8 cellular contexts compared by ENCODE assay signal in genomic region chr19:54231077-54231931, GRCh38. TPM values are rescaled to one million over a fixed set of nuclear protein-coding genes. Genes with fewer than 3 reads are reported as not detected.
DNase-seq lines count a peak whose midpoint lies in the region; ATAC-seq and TF ChIP-seq lines count a peak whose summit lies in the region.

No MANE protein-coding gene starts in this region.

- WGBS in right cardiac atrium = 16% methylated on average over 21 of the region's 21 CpGs

- H3K9me3 ChIP-seq in right cardiac atrium (ENCODE audit: control insufficient read depth, low read length) = no peaks in the 10 kb centered on the region

- intact Hi-C loops in right cardiac atrium (cut with DNase I) = loop anchor here in 3 of 4 donors (5.0 to 10.0 kb wide), 3 partner anchors 59 to 67 kb away; partner anchors contain the start of gene TMC4 (in 1 of the 3)

- no peak overlapping the region for H3K27ac ChIP-seq in right cardiac atrium (ENCODE audit: low read length)

- H3K9me3 Mint-ChIP-seq in T-helper 2 cell treated with Interferon-gamma antibody and Interleukin-4, amounts not matched to agents 5 μg/mL and 100 μg/mL, for 36 hours = peaks cover 3% of the 10 kb centered on the region

- peaks cover 3% of the 10 kb centered on the region for H3K4me1 Mint-ChIP-seq in T-helper 2 cell treated with Interferon-gamma antibody and Interleukin-4, amounts not matched to agents 5 μg/mL and 100 μg/mL, for 36 hours (ENCODE audit: low read depth)

- H3K27me3 Mint-ChIP-seq in T-helper 2 cell treated with Interferon-gamma antibody and Interleukin-4, amounts not matched to agents 5 μg/mL and 100 μg/mL, for 36 hours (ENCODE audit: low read depth) = peaks cover 33% of the 10 kb centered on the region

- H3K4me3 ChIP-seq in right cardiac atrium (ENCODE audit: low read length) = no peak overlapping the region
- no peak overlapping the region for H3K4me3 ChIP-seq in retinal pigment epithelial cell (ENCODE audit: low read length)

- H3K27me3 ChIP-seq in right cardiac atrium (ENCODE audit: control insufficient read depth, insufficient read depth) = no peaks in the 10 kb centered on the region

- H3K36me3 Mint-ChIP-seq in T-helper 2 cell treated with Interferon-gamma antibody and Interleukin-4, amounts not matched to agents 5 μg/mL and 100 μg/mL, for 36 hours (ENCODE audit: low read depth) = no peaks in the 10 kb centered on the region

- ATAC-seq in GM19452 (IDR thresholded peaks at IDR 0.05; ENCODE audit: unreplicated experiment) = peak; percentile 56
- ATAC-seq in right cardiac atrium = peak; percentile 89 to 94
- no peak for ATAC-seq in HG02588 (IDR thresholded peaks at IDR 0.05; ENCODE audit: unreplicated experiment)

- H3K27ac Mint-ChIP-seq in T-helper 2 cell treated with Interferon-gamma antibody and Interleukin-4, amounts not matched to agents 5 μg/mL and 100 μg/mL, for 36 hours = no peak overlapping the region

- H3K4me3 Mint-ChIP-seq in T-helper 2 cell treated with Interferon-gamma antibody and Interleukin-4, amounts not matched to agents 5 μg/mL and 100 μg/mL, for 36 hours = no peak overlapping the region

- DNase-seq in AG08396 (ENCODE audit: low spot score) (peak; percentile 89), NCI-H1417 treated with DMSO at 0.1 percent for 48 hours (lab: John Stamatoyannopoulos, UW) (peak; percentile 0), amniotic epithelial cell (ENCODE audit: low read depth) (peak; percentile 62), right cardiac atrium (peak; percentile 92 to 95 (median 94)), retinal pigment epithelial cell (ENCODE audit: low read depth) (no peak)
- DNase-seq in T-helper 2 cell treated with Interferon-gamma antibody and Interleukin-4, amounts not matched to agents 5 μg/mL and 100 μg/mL, for 36 hours (ENCODE audit: low spot score) = peak; percentile 82

- H3K4me1 ChIP-seq in right cardiac atrium (ENCODE audit: control insufficient read depth, insufficient read depth, low read length) = no peaks in the 10 kb centered on the region

- TF ChIP-seq CTCF in retinal pigment epithelial cell (conservative IDR thresholded peaks at IDR 0.05; ENCODE audit: low read depth, low read length) = peak; percentile 98

RNA-seq across cellular contexts. Expression of gene LILRB3, which starts 8.5 kb away (rescaled TPM):
- 1 to 10 TPM; 2.5 to 5.7 (median 4.9) TPM for total RNA-seq in right cardiac atrium
- 0.95 TPM for polyA plus RNA-seq in right cardiac atrium

RNA-seq across cellular contexts. Expression of gene LILRA6, which starts 11.3 kb away (rescaled TPM):
- 1 to 10 TPM; 1.9 to 3.9 (median 2.5) TPM for total RNA-seq in right cardiac atrium
- 1.00 TPM for polyA plus RNA-seq in right cardiac atrium

RNA-seq across cellular contexts. Expression of gene LILRB5, which starts 25.8 kb away (rescaled TPM):
- 10 to 100 TPM; 10.1 to 18.6 (median 12.4) TPM for total RNA-seq in right cardiac atrium
- 6.0 TPM for polyA plus RNA-seq in right cardiac atrium

RNA-seq across cellular contexts. Expression of gene RPS9, which starts 30.6 kb away (rescaled TPM):
- total RNA-seq in right cardiac atrium = 100 to 1,000 TPM; 704 to 879 (median 833) TPM
- 1,572 TPM for polyA plus RNA-seq in right cardiac atrium

RNA-seq across cellular contexts. Expression of gene TSEN34, which starts 40.2 kb away (rescaled TPM):
- total RNA-seq in right cardiac atrium = 10 to 100 TPM; 17.6 to 22.1 (median 18.3) TPM
- 20.9 TPM for polyA plus RNA-seq in right cardiac atrium
